Comparison of ENCODE assay signal across 17 cellular contexts in the genomic region with DNA sequence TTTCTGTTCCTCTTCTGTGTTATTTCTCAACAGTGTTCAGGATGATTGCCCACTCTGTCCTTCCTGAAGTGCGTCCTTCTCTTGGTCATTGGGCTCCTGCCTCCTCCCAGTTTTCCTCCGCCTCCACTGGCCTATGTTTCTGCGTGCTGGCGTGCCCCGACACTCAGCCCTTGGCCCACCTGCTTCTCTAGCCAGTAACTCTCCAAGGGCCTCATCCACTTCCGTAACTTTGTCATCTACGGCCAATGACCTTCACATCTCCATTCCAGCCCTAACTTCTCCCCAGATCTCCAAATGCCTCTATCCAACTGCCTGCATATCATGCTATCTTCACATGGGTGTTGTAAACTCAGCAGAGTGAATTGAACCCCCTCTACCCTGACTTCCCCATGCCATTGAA.
"Had no signal": no experiment of that assay in that cellular context is flagged by ENCODE, and none has a peak within 500 bp of the region (broad histone marks: within the 10 kb centered on the region; RNA-seq: fewer than 3 reads in every experiment).

No MANE protein-coding gene starts in this region.

- H3K9me3 ChIP-seq: colonic mucosa, neutrophil had no signal

- H3K4me1 Mint-ChIP-seq: naive thymus-derived CD4-positive, alpha-beta T cell had no signal

- H3K36me3 ChIP-seq: colonic mucosa, neutrophil, right atrium auricular region, stomach had no signal

- H3K4me3 ChIP-seq: colonic mucosa, lung, right atrium auricular region, stomach had no signal

- ATAC-seq: foreskin keratinocyte; left colon; left ventricle myocardium superior; naive thymus-derived CD4-positive, alpha-beta T cell had no signal

- H3K36me3 Mint-ChIP-seq: naive thymus-derived CD4-positive, alpha-beta T cell had no signal

- H3K4me1 ChIP-seq: colonic mucosa, foreskin keratinocyte, right atrium auricular region, stomach had no signal

- H3K27me3 ChIP-seq: colonic mucosa, foreskin keratinocyte, right atrium auricular region had no signal

- H3K4me3 Mint-ChIP-seq: naive thymus-derived CD4-positive, alpha-beta T cell; nephron progenitor cell had no signal

- DNase-seq: colonic mucosa; dermis blood vessel endothelial cell; foreskin keratinocyte; left colon; left ventricle myocardium superior; mesenchymal stem cell; naive thymus-derived CD4-positive, alpha-beta T cell; nephron progenitor cell; small intestine; stimulated activated CD4-positive, alpha-beta T cell treated with anti-CD3 and anti-CD28 coated beads, Interleukin-12 subunit alpha, Interleukin-12 subunit beta, amount 100 ng/mL, for 4 hours; stimulated activated naive CD4-positive, alpha-beta T cell; stomach; substantia nigra; trophoblast cell had no signal

- H3K27ac Mint-ChIP-seq: naive thymus-derived CD4-positive, alpha-beta T cell; nephron progenitor cell had no signal

- FAIRE-seq: small intestine had no signal

- H3K27ac ChIP-seq: colonic mucosa, foreskin keratinocyte, neutrophil, right atrium auricular region, stomach had no signal
